Comparison of ENCODE assay signal across 20 cellular contexts in the genomic region with DNA sequence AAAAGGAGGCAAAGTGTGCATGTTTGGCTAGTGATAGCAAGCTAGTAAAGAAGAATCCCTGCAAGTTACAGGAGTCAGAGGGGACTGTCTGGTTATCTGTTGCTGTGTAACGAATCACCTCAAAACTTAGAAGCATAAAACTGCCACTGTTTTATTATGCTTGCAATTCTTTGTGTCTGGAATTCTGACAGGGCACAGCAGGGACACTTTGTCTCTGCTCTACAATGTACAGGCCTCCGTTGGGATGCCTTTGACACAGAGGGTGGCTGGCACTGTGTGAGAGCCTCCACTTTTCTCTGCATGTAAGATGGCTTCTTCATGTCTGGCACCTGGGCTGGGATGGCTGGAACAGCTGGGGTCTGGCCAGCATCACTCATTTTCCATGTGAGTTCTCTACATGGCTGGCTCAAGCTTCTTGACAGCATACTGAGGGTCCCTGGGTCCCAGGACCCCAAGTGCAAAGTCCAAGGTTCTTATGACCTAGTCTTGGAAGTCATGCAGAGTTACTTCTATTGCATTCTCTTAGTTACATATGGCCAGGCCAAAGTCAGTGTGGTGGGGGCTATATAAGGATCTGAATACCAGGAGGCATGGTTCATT.
"Had no signal": no experiment of that assay in that cellular context is flagged by ENCODE, and none has a peak within 500 bp of the region (broad histone marks: within the 10 kb centered on the region; RNA-seq: fewer than 3 reads in every experiment).

No MANE protein-coding gene starts in this region.

- H3K27ac Mint-ChIP-seq: activated B cell treated with CpG ODN at 0.5 μM for 24 hours; activated CD4-positive, alpha-beta memory T cell treated with anti-CD3 and anti-CD28 coated beads for 36 hours; activated naive CD4-positive, alpha-beta T cell treated with anti-CD3 and anti-CD28 coated beads, Interleukin-2, amount 10 ng/mL, durations not matched to agents 7 days and 5 days; activated naive CD8-positive, alpha-beta T cell treated with anti-CD3 and anti-CD28 coated beads, Interleukin-2, amount 50 U/mL, for 24 hours; memory B cell; natural killer cell; stimulated activated naive CD8-positive, alpha-beta T cell treated with anti-CD3 and anti-CD28 coated beads, Interleukin-15, Interleukin-2, amounts not matched to agents 100 ng/mL and 50 ng/mL, for 24 hours had no signal

- H3K4me1 ChIP-seq: breast epithelium, foreskin keratinocyte, left ventricle myocardium inferior, tibial nerve had no signal

- H3K36me3 ChIP-seq: breast epithelium, left ventricle myocardium inferior, tibial nerve had no signal

- H3K27ac ChIP-seq: breast epithelium, epithelial cell of prostate, foreskin keratinocyte, left ventricle myocardium inferior, tibial nerve had no signal

- DNase-seq: activated B cell treated with CpG ODN at 0.5 μM for 24 hours; activated CD4-positive, alpha-beta memory T cell treated with anti-CD3 and anti-CD28 coated beads for 36 hours; activated CD4-positive, alpha-beta T cell treated with anti-CD3 and anti-CD28 coated beads for 4 hours; activated effector memory CD4-positive, alpha-beta T cell treated with Interleukin-2 at 50 U/mL for 16 hours; activated naive CD4-positive, alpha-beta T cell treated with anti-CD3 and anti-CD28 coated beads, Interleukin-2, amount 10 ng/mL, durations not matched to agents 7 days and 5 days; activated naive CD8-positive, alpha-beta T cell treated with anti-CD3 and anti-CD28 coated beads, Interleukin-2, amount 50 U/mL, for 24 hours; activated T-cell treated with anti-CD3 and anti-CD28 coated beads, Interleukin-2, amount 50 U/mL, for 4 hours; aorta; foreskin keratinocyte; kidney; left ventricle myocardium inferior; natural killer cell; nucleus accumbens; T-helper 1 cell; T-helper 9 cell had no signal

- H3K27me3 Mint-ChIP-seq: activated B cell treated with CpG ODN at 0.5 μM for 24 hours; activated CD4-positive, alpha-beta memory T cell treated with anti-CD3 and anti-CD28 coated beads for 36 hours had no signal

- H3K27me3 ChIP-seq: breast epithelium, tibial nerve had no signal

- H3K4me3 ChIP-seq: breast epithelium, left ventricle myocardium inferior, tibial nerve had no signal

- H3K9me3 Mint-ChIP-seq: activated B cell treated with CpG ODN at 0.5 μM for 24 hours; activated CD4-positive, alpha-beta memory T cell treated with anti-CD3 and anti-CD28 coated beads for 36 hours; activated naive CD4-positive, alpha-beta T cell treated with anti-CD3 and anti-CD28 coated beads, Interleukin-2, amount 10 ng/mL, durations not matched to agents 7 days and 5 days; activated naive CD8-positive, alpha-beta T cell treated with anti-CD3 and anti-CD28 coated beads, Interleukin-2, amount 50 U/mL, for 24 hours; activated T-cell treated with anti-CD3 and anti-CD28 coated beads, Interleukin-2, amount 50 U/mL, for 4 hours; memory B cell; natural killer cell; stimulated activated naive CD8-positive, alpha-beta T cell treated with anti-CD3 and anti-CD28 coated beads, Interleukin-15, Interleukin-2, amounts not matched to agents 100 ng/mL and 50 ng/mL, for 24 hours had no signal

- H3K36me3 Mint-ChIP-seq: activated CD4-positive, alpha-beta memory T cell treated with anti-CD3 and anti-CD28 coated beads for 36 hours; activated naive CD4-positive, alpha-beta T cell treated with anti-CD3 and anti-CD28 coated beads, Interleukin-2, amount 10 ng/mL, durations not matched to agents 7 days and 5 days; memory B cell; natural killer cell had no signal

- H3K4me1 Mint-ChIP-seq: activated B cell treated with CpG ODN at 0.5 μM for 24 hours; activated naive CD4-positive, alpha-beta T cell treated with anti-CD3 and anti-CD28 coated beads, Interleukin-2, amount 10 ng/mL, durations not matched to agents 7 days and 5 days; activated naive CD8-positive, alpha-beta T cell treated with anti-CD3 and anti-CD28 coated beads, Interleukin-2, amount 50 U/mL, for 24 hours; memory B cell; natural killer cell had no signal

- H3K4me3 Mint-ChIP-seq: activated B cell treated with CpG ODN at 0.5 μM for 24 hours; activated CD4-positive, alpha-beta memory T cell treated with anti-CD3 and anti-CD28 coated beads for 36 hours; activated naive CD4-positive, alpha-beta T cell treated with anti-CD3 and anti-CD28 coated beads, Interleukin-2, amount 10 ng/mL, durations not matched to agents 7 days and 5 days; activated naive CD8-positive, alpha-beta T cell treated with anti-CD3 and anti-CD28 coated beads, Interleukin-2, amount 50 U/mL, for 24 hours; activated T-cell treated with anti-CD3 and anti-CD28 coated beads, Interleukin-2, amount 50 U/mL, for 4 hours; memory B cell; natural killer cell; stimulated activated naive CD8-positive, alpha-beta T cell treated with anti-CD3 and anti-CD28 coated beads, Interleukin-15, Interleukin-2, amounts not matched to agents 100 ng/mL and 50 ng/mL, for 24 hours had no signal

- H3K9me3 ChIP-seq: breast epithelium had no signal
